In genomic region chr18:13621886-13622619, GRCh38 we compare ENCODE assay signal across 21 cellular contexts.
"Had no signal": no experiment of that assay in that cellular context is flagged by ENCODE, and none has a peak within 500 bp of the region (broad histone marks: within the 10 kb centered on the region; RNA-seq: fewer than 3 reads in every experiment).

No MANE protein-coding gene starts in this region.

- H3K27me3 ChIP-seq: heart left ventricle, sigmoid colon, uterus had no signal

- FAIRE-seq: colon, endothelial cell of umbilical vein, frontal cortex had no signal

- H3K4me3 ChIP-seq: heart left ventricle, psoas muscle, sigmoid colon, thoracic aorta, uterus had no signal

- ATAC-seq: activated naive CD4-positive, alpha-beta T cell treated with anti-CD3 and anti-CD28 coated beads, Interleukin-2, amount 50 U/mL, for 72 hours; heart left ventricle; left lobe of liver; natural killer cell; psoas muscle; stimulated activated naive CD8-positive, alpha-beta T cell treated with anti-CD3 and anti-CD28 coated beads, Interleukin-15, Interleukin-2, amounts not matched to agents 100 U/mL and 50 U/mL, for 24 hours had no signal

- H3K36me3 ChIP-seq: uterus had no signal

- H3K9me3 ChIP-seq: heart left ventricle, psoas muscle, sigmoid colon, thoracic aorta, uterus had no signal

- H3K27ac ChIP-seq: heart left ventricle, psoas muscle, sigmoid colon, thoracic aorta, uterus had no signal

- H3K4me1 ChIP-seq: psoas muscle, uterus had no signal

- DNase-seq: activated CD4-positive, alpha-beta T cell treated with anti-CD3 and anti-CD28 coated beads, Interleukin-2, amount 10 ng/mL, durations not matched to agents 7 days and 5 days; activated CD4-positive, CD25-positive, alpha-beta regulatory T cell; activated CD8-positive, alpha-beta memory T cell treated with anti-CD3 and anti-CD28 coated beads for 24 hours; amniotic stem cell; effector CD4-positive, alpha-beta T cell; heart left ventricle; mammary epithelial cell; natural killer cell; nucleus accumbens; psoas muscle; sigmoid colon; stimulated activated CD4-positive, alpha-beta T cell treated with anti-CD3 and anti-CD28 coated beads, Interleukin-12 subunit alpha, Interleukin-12 subunit beta, amount 100 ng/mL, for 4 hours; stimulated activated CD4-positive, alpha-beta T cell treated with anti-CD3 and anti-CD28 coated beads, Interleukin-2, amount 100 ng/mL, for 48 hours; stimulated activated naive CD8-positive, alpha-beta T cell treated with anti-CD3 and anti-CD28 coated beads, Interleukin-15, Interleukin-2, amounts not matched to agents 100 U/mL and 50 U/mL, for 24 hours; uterus had no signal
